8 cellular contexts compared by ENCODE assay signal in genomic region chr1:64744492-64745180, GRCh38. TPM values are rescaled to one million over a fixed set of nuclear protein-coding genes. Genes with fewer than 3 reads are reported as not detected.
A peak's percentile ranks its signal among the peaks of the same experiment; 100 is the strongest.
DNase-seq lines count a peak whose midpoint lies in the region; TF ChIP-seq lines count a peak whose summit lies in the region.

Gene RAVER2 (plus strand): TSS chr1:64745075. CDS start chr1:64745173, 98 bp downstream.

- in situ Hi-C loops in HAP-1 (cut with MboI; ENCODE audit: low sequenced_read_pairs): no loop called here

- no peaks in the 10 kb centered on the region for H4K20me1 ChIP-seq in Karpas-422 (ENCODE audit: insufficient read depth, low read depth, low read length)

- no peaks in the 10 kb centered on the region for H3K9me3 ChIP-seq in HAP-1
- no peaks in the 10 kb centered on the region for H3K9me3 ChIP-seq in Karpas-422 (ENCODE audit: low read length)

- no peaks in the 10 kb centered on the region for H3K79me2 ChIP-seq in Karpas-422 (ENCODE audit: low read length)

- no peak within 1 kb of the TSS for H2AFZ ChIP-seq in Karpas-422 (ENCODE audit: low read length)

- H3K4me3 ChIP-seq in HAP-1 (peak within 1 kb of the TSS; percentile 72), kidney epithelial cell (ENCODE audit: low read depth, low read length) (peak within 1 kb of the TSS; percentile 67), Karpas-422 (ENCODE audit: low read length) (no peak within 1 kb of the TSS)

- H3K36me3 ChIP-seq in HAP-1 (replicated peaks): no peaks in the 10 kb centered on the region
- H3K36me3 ChIP-seq in kidney epithelial cell (ENCODE audit: control insufficient read depth, insufficient read depth, low read length): no peaks in the 10 kb centered on the region
- H3K36me3 ChIP-seq in Karpas-422 (ENCODE audit: insufficient read depth, low read length): no peaks in the 10 kb centered on the region

- H3K4me1 ChIP-seq in HAP-1: peaks cover 4% of the 10 kb centered on the region
- H3K4me1 ChIP-seq in Karpas-422 (ENCODE audit: low read length): no peaks in the 10 kb centered on the region

- H3K4me2 ChIP-seq in Karpas-422 (ENCODE audit: low read depth, low read length, poor library complexity, severe bottlenecking): no peak within 1 kb of the TSS

- no peaks in the 10 kb centered on the region for H3K9me2 ChIP-seq in Karpas-422 (replicated peaks; ENCODE audit: insufficient read depth, low read length)

- H3K9ac ChIP-seq in Karpas-422 (ENCODE audit: low read length): no peak within 1 kb of the TSS

- peak; percentile 56 for TF ChIP-seq CTCF in kidney epithelial cell (IDR thresholded peaks at IDR 0.05; ENCODE audit: insufficient read depth, low read length, poor library complexity, severe bottlenecking)

- no peak within 1 kb of the TSS for H3K27ac ChIP-seq in Karpas-422 (ENCODE audit: low read length)

- H3K27me3 ChIP-seq in HAP-1 (ENCODE audit: low read depth) (no peaks in the 10 kb centered on the region), kidney epithelial cell (ENCODE audit: control insufficient read depth, insufficient read depth, low read length) (no peaks in the 10 kb centered on the region), Karpas-422 (ENCODE audit: low read length) (no peaks in the 10 kb centered on the region)

- DNase-seq in DMS153 (lab: John Stamatoyannopoulos, UW) (peak; percentile 40), HAP-1 (ENCODE audit: low spot score in 2 of 2) (peak; percentile 78 to 86), NCI-H2107 treated with DMSO at 0.1 percent for 48 hours (lab: John Stamatoyannopoulos, UW; ENCODE audit: unreplicated experiment) (peak; percentile 70), cerebellar cortex (ENCODE audit: low spot score) (peak; percentile 66), kidney epithelial cell (ENCODE audit: low read depth) (no peak), Karpas-422 (no peak)
- DNase-seq in activated CD4-positive, CD25-positive, alpha-beta regulatory T cell treated with anti-CD3 and anti-CD28 coated beads, Interleukin-2, amount 50 U/mL, for 72 hours: peak; percentile 53
- peak; percentile 24 to 37 for DNase-seq in stimulated activated CD4-positive, alpha-beta T cell treated with anti-CD3 and anti-CD28 coated beads, Interleukin-15, amount 100 ng/mL, for 48 hours (ENCODE audit: low read depth in 2 of 2)

RNA-seq across cellular contexts. Expression of gene RAVER2, which starts in this region (rescaled TPM):
- total RNA-seq in kidney epithelial cell: 11.8 and 12.6 TPM in 2 replicates
- total RNA-seq in Karpas-422 (2014; rRNA removed; shearing (Covaris generic); ENCODE audit: low replicate concordance): not detected in 2 replicates

Comparison
In these comparisons a context has a peak if more than half of its experiments do, and no peak if none do; other contexts are left out.
1. RNA of gene RAVER2 (total RNA-seq): 11.8 to 12.6 TPM in kidney epithelial cell; not detected in Karpas-422; every median in the first group is over 10 times any median in the second.
2. DNase-seq: peak in DMS153 (single experiment), HAP-1 (2 of 2), NCI-H2107 treated with DMSO at 0.1 percent for 48 hours (single experiment), activated CD4-positive, CD25-positive, alpha-beta regulatory T cell treated with anti-CD3 and anti-CD28 coated beads, Interleukin-2, amount 50 U/mL, for 72 hours (single experiment), cerebellar cortex (single experiment) and stimulated activated CD4-positive, alpha-beta T cell treated with anti-CD3 and anti-CD28 coated beads, Interleukin-15, amount 100 ng/mL, for 48 hours (2 of 2); none in kidney epithelial cell (single experiment) and Karpas-422 (single experiment).